8 cellular contexts compared by ENCODE assay signal in the genomic region with DNA sequence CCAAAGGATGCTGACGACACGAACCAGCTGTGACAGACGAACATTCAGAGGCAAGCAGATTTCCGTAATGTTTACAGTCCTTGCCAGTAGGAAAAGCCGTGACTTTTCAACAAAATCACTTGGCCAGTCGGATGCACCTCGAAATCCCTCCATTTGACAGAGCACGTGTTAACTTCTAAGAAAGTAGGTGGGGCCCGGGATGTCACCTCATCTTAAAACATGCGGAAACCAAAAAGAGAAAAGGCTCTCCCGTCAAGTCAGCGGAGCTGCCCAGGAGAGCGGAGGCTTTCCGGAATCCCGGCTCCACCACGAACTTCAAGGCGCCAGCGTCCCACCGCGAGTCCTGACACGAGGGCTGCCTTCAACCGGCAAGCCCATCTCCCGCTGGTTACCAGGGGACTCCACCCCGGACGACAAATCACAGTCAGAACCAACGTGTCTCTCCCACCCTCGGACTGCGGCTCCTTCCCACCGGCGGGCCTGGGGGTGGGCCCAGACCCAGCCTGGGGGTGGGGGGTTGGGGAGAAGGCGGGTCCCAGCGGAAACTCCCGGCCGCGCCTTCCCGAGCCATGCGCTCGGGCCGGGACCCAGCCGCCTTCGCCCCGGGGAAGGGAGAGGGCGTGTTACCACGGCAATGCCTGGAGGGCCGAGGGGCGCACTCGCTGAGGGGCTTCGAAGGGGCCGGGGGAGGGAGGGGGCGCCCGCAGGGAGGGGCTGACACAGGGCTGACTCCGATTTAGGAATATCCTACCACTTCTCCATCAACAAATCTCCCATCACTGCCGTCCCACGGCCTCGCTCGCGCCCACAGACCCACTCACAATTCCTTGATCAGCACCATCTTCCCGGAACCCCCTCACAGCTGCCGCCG. TPM values are rescaled to one million over a fixed set of nuclear protein-coding genes. Genes with fewer than 3 reads are reported as not detected.
DNase-seq lines count a peak whose midpoint lies in the region; ATAC-seq, FAIRE-seq and TF ChIP-seq lines count a peak whose summit lies in the region.

No MANE protein-coding gene starts in this region.

- H3K36me3 Mint-ChIP-seq in astrocyte (ENCODE audit: low read depth, unreplicated experiment) = no peaks in the 10 kb centered on the region

- no peak for TF ChIP-seq CTCF in 22Rv1 (IDR thresholded peaks at IDR 0.05)
- TF ChIP-seq CTCF in astrocyte (IDR thresholded peaks at IDR 0.05; ENCODE audit: insufficient read depth, low read depth, low read length) = no peak
- no peak for TF ChIP-seq CTCF in D721Med (IDR thresholded peaks at IDR 0.05; ENCODE audit: insufficient read depth, missing control alignments)

- H3K4me3 Mint-ChIP-seq in astrocyte (ENCODE audit: unreplicated experiment) = peak overlapping the region; percentile 96

- H3K79me2 ChIP-seq in astrocyte (ENCODE audit: insufficient read depth, low read length) = peaks cover 67% of the 10 kb centered on the region

- H3K27me3 ChIP-seq in astrocyte (ENCODE audit: insufficient read depth, low read length) (no peaks in the 10 kb centered on the region), iPS DF 6.9 (ENCODE audit: control insufficient read depth, insufficient read depth, low read length) (no peaks in the 10 kb centered on the region)

- no CpG with 5 or more reads among the region's 60 CpGs for WGBS in iPS DF 6.9 (ENCODE audit: insufficient coverage, insufficient read length)

- peak overlapping the region; percentile 96 for H3K27ac Mint-ChIP-seq in astrocyte (ENCODE audit: unreplicated experiment)

- H3K9me3 ChIP-seq in astrocyte (ENCODE audit: insufficient read depth, low read depth, low read length) = no peaks in the 10 kb centered on the region
- H3K9me3 ChIP-seq in iPS DF 6.9 (ENCODE audit: control insufficient read depth, insufficient read depth, low read length) = no peaks in the 10 kb centered on the region

- DNase-seq in HT1080 (ENCODE audit: low read depth) (peak; percentile 50), T-helper 22 cell (ENCODE audit: low read depth) (peak; percentile 37), astrocyte (ENCODE audit: low read depth) (peak; percentile 49), iPS DF 6.9 (ENCODE audit: low read depth, low spot score) (no peak), skeletal muscle cell (ENCODE audit: low read depth) (peak; percentile 13), D721Med (ENCODE audit: insufficient read length, low spot score) (no peak)

- H3K4me2 ChIP-seq in astrocyte (ENCODE audit: low read length) = peak overlapping the region; percentile 93

- peak overlapping the region; percentile 21 for H2AFZ ChIP-seq in astrocyte (ENCODE audit: low read depth, low read length)

- peaks cover 30% of the 10 kb centered on the region for H3K4me1 Mint-ChIP-seq in astrocyte (ENCODE audit: low read depth, unreplicated experiment)

- FAIRE-seq in astrocyte (lab: Jason Lieb, UNC) = peak; percentile 50
- FAIRE-seq in D721Med (lab: Jason Lieb, UNC) = no peak

- H3K4me3 ChIP-seq in astrocyte (ENCODE audit: insufficient read depth, low read depth, low read length) = peak overlapping the region; percentile 85
- H3K4me3 ChIP-seq in iPS DF 6.9 (ENCODE audit: low read length) = peak overlapping the region; percentile 82
- H3K4me3 ChIP-seq in skeletal muscle cell (ENCODE audit: low read depth, low read length) = peak overlapping the region; percentile 92

- H3K27ac ChIP-seq in 22Rv1 (peak overlapping the region; percentile 90), astrocyte (ENCODE audit: low read depth, low read length) (peak overlapping the region; percentile 86), iPS DF 6.9 (ENCODE audit: low read length) (no peak overlapping the region)

- H3K36me3 ChIP-seq in astrocyte (ENCODE audit: insufficient read depth, low read length) (peaks cover 2% of the 10 kb centered on the region), iPS DF 6.9 (ENCODE audit: control insufficient read depth, insufficient read depth, low read length) (no peaks in the 10 kb centered on the region; the same call in 1 of the 2 replicates)

- ATAC-seq in GM18867 (IDR thresholded peaks at IDR 0.05; ENCODE audit: unreplicated experiment) = peak; percentile 22

- H3K27me3 Mint-ChIP-seq in astrocyte (ENCODE audit: low read depth, unreplicated experiment) = no peaks in the 10 kb centered on the region

- no peaks in the 10 kb centered on the region for H3K9me3 Mint-ChIP-seq in astrocyte (ENCODE audit: unreplicated experiment)

- H3K4me1 ChIP-seq in astrocyte (ENCODE audit: insufficient read depth, low read length) (peaks cover 26% of the 10 kb centered on the region), iPS DF 6.9 (ENCODE audit: control insufficient read depth, insufficient read depth, low read length) (no peaks in the 10 kb centered on the region)

- H3K9ac ChIP-seq in astrocyte (ENCODE audit: low read length) = peak overlapping the region; percentile 94

- H4K20me1 ChIP-seq in astrocyte (ENCODE audit: insufficient read depth, low read length) = peaks cover 49% of the 10 kb centered on the region

RNA-seq across cellular contexts. Expression of gene PITPNB, which starts 0.5 kb away (rescaled TPM):
- 12.7 and 19.2 TPM in 2 replicates for total RNA-seq in HT1080 (2014; rRNA removed; shearing (Covaris generic))
- 73.6 and 79.6 TPM in 2 replicates for polyA plus RNA-seq in HT1080 (2015; cell fraction: cytosol; rRNA removed)
- 67.9 and 75.4 TPM in 2 replicates for polyA plus RNA-seq in HT1080 (2015; cell fraction: nucleus; rRNA removed)
- total RNA-seq in astrocyte = 90.0 and 90.6 TPM in 2 replicates

Comparison
In these comparisons a context has a peak if more than half of its experiments do, and no peak if none do; other contexts are left out.
1. DNase-seq: peak in HT1080 (single experiment), T-helper 22 cell (single experiment), astrocyte (single experiment) and skeletal muscle cell (single experiment); none in iPS DF 6.9 (single experiment) and D721Med (single experiment).
2. Peak in every context shown above with its lines, with median percentiles within 50 percentile points of each other: H3K4me3 ChIP-seq.